8 cellular contexts compared by ENCODE assay signal in the genomic region with DNA sequence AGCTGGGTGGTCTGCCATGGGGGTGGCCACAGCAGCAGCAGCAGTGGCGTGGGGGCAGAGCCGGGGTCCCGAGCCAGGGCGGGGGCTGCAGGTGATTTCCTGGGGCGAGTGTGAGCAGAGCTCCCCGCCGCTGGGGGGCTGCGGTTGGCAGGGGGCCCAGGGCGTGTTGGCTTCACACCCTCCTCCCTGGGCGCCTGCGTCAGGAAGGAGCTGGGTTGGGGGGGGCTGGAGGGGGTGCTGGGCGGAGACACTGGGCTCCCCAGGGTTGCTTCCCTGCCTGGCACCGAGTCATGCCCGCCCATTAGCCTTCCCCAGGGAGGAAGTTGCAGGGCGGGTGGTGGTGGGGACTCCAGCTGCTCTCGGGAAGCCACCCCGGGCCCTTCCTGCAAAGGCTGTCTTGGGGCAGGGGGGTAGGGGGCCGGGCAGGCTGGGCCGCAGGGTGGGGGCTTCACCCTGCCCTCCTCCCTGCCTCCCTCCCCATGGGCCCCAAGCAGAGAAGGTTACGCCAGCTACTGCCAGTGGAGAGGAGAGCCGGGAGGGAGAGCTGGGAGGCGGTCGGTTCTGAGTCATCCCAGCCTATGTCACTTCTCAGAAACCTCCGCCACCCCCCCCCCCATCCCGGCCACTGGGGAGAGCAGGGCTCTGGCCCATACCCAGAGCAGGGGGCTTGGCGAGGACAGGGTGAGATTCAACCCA. TPM values are rescaled to one million over a fixed set of nuclear protein-coding genes. Genes with fewer than 3 reads are reported as not detected.
DNase-seq lines count a peak whose midpoint lies in the region; ATAC-seq and TF ChIP-seq lines count a peak whose summit lies in the region.

No MANE protein-coding gene starts in this region.

- H3K27me3 ChIP-seq in right lobe of liver = no peaks in the 10 kb centered on the region

- H3K9me3 ChIP-seq in right lobe of liver = no peaks in the 10 kb centered on the region

- ATAC-seq in right lobe of liver (peak; percentile 20 to 40 (median 32)), HG03342 (IDR thresholded peaks at IDR 0.05; ENCODE audit: unreplicated experiment) (no peak), HG03469 (IDR thresholded peaks at IDR 0.05; ENCODE audit: unreplicated experiment) (no peak)

- TF ChIP-seq POLR2A in right lobe of liver (IDR thresholded peaks at IDR 0.05) = no peak

- peaks cover 0 to 59% (median 20%) of the 10 kb centered on the region in 4 donors for H3K4me1 ChIP-seq in right lobe of liver

- H3K27ac ChIP-seq in right lobe of liver = peak overlapping the region; percentile 76 to 97 (median 94)

- H3K36me3 ChIP-seq in right lobe of liver = peaks cover 17 to 50% (median 29%) of the 10 kb centered on the region in 4 donors

- TF ChIP-seq CTCF in choroid plexus epithelial cell (conservative IDR thresholded peaks at IDR 0.05; ENCODE audit: low read depth, low read length) = no peak
- no peak for TF ChIP-seq CTCF in right lobe of liver (IDR thresholded peaks at IDR 0.05)

- DNase-seq in ELR (ENCODE audit: low read depth) (peak; percentile 95), NCI-H1092 treated with DMSO at 0.1 percent for 48 hours (lab: John Stamatoyannopoulos, UW) (peak; percentile 51), choroid plexus epithelial cell (ENCODE audit: low read depth) (peak; percentile 99), right lobe of liver (peak; percentile 88 to 94 (median 90))
- DNase-seq in activated CD4-positive, CD25-positive, alpha-beta regulatory T cell (lab: John Stamatoyannopoulos, UW) = peak in 3 of 4 experiments; percentile 50 to 65 (median 60)
- peak; percentile 64 for DNase-seq in stimulated activated CD8-positive, alpha-beta memory T cell treated with anti-CD3 and anti-CD28 coated beads, Interleukin-12 subunit alpha, Interleukin-12 subunit beta, amount 100 ng/mL, for 4 hours (ENCODE audit: low read depth)

- intact Hi-C loops in right lobe of liver (cut with DNase I) = no loop called here

- WGBS in right lobe of liver (ENCODE audit: insufficient coverage, low coverage, low lambda C conversion rate, missing lambda C conversion rate) = 0% methylated on average over 10 of the region's 26 CpGs

- H3K4me3 ChIP-seq in choroid plexus epithelial cell (ENCODE audit: low read depth, low read length) (peak overlapping the region; percentile 78), right lobe of liver (peak overlapping the region; percentile 74 to 92 (median 86))

RNA-seq across cellular contexts. Expression of a gene that starts 4.6 kb away (rescaled TPM):
- 10 to 100 TPM; 22.3 to 55.1 (median 29.3) TPM for total RNA-seq in right lobe of liver

RNA-seq across cellular contexts. Expression of a gene that starts 11.4 kb away (rescaled TPM):
- 100 to 1,000 TPM in 5 of 6 experiments, 10 to 100 TPM in 1; 98.1 to 240 (median 137) TPM for total RNA-seq in right lobe of liver

RNA-seq across cellular contexts. Expression of a gene that starts 15.2 kb away (rescaled TPM):
- total RNA-seq in right lobe of liver = under 1 TPM; 0.15 to 0.62 (median 0.31) TPM

RNA-seq across cellular contexts. Expression of a gene that starts 16.2 kb away (rescaled TPM):
- 100 to 1,000 TPM in 2 of 6 experiments, 10 to 100 TPM in 4; 69.2 to 111 (median 89.5) TPM for total RNA-seq in right lobe of liver

RNA-seq across cellular contexts. Expression of a gene that starts 22.4 kb away (rescaled TPM):
- total RNA-seq in right lobe of liver = 100 to 1,000 TPM in 1 of 6 experiments, 10 to 100 TPM in 5; 34.0 to 103 (median 43.8) TPM

Comparison
In these comparisons a context has a peak if more than half of its experiments do, and no peak if none do; other contexts are left out.
1. ATAC-seq: peak in right lobe of liver (4 of 4); none in HG03342 (single experiment) and HG03469 (single experiment).
2. Peak in every context shown above with its lines, with median percentiles within 50 percentile points of each other: DNase-seq.